In the genomic region with DNA sequence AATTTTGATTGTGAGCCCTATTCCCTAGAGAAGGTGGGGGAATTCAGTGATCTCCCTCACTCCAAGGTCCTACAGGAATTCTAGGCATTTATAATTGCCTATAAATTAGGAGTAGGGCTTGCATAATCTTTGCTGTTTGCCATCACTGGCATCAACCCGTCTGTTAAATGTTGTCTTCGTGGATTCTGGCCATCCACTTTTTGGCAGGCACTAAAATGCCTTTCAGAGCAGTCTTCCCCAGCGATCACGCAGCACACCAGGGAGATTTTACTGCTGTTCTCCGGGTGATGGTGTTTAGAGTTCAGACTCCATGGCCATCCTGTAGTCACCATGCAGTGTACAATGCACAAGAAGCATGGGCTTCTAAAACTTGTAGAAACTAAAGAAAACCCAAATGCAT, we compare ENCODE assay signal across 24 cellular contexts.
"Had no signal": no experiment of that assay in that cellular context is flagged by ENCODE, and none has a peak within 500 bp of the region (broad histone marks: within the 10 kb centered on the region; RNA-seq: fewer than 3 reads in every experiment).

No MANE protein-coding gene starts in this region.

- H3K27ac ChIP-seq: breast epithelium, coronary artery, epithelial cell of prostate, heart right ventricle, lower lobe of right lung, neural progenitor cell, psoas muscle had no signal

- ATAC-seq: heart right ventricle; lower lobe of right lung; mucosa of descending colon; naive thymus-derived CD4-positive, alpha-beta T cell; psoas muscle; right cardiac atrium; stimulated activated effector memory CD8-positive, alpha-beta T cell treated with anti-CD3 and anti-CD28 coated beads, Interleukin-12 subunit alpha, Interleukin-12 subunit beta, amount 100 ng/mL, for 72 hours; stimulated activated naive CD8-positive, alpha-beta T cell treated with anti-CD3 and anti-CD28 coated beads, Interleukin-15, amount 100 ng/mL, for 72 hours had no signal

- DNase-seq: activated CD8-positive, alpha-beta memory T cell treated with anti-CD3 and anti-CD28 coated beads, Interleukin-2, amount 50 U/mL, for 4 hours; activated naive CD4-positive, alpha-beta T cell treated with Interleukin-2 at 50 U/mL for 16 hours; activated naive CD8-positive, alpha-beta T cell treated with anti-CD3 and anti-CD28 coated beads for 36 hours; activated T-cell treated with anti-CD3 and anti-CD28 coated beads, Interleukin-2, amount 50 U/mL, for 24 hours; foreskin fibroblast; heart right ventricle; kidney; lower lobe of right lung; mesendoderm; mucosa of descending colon; naive thymus-derived CD4-positive, alpha-beta T cell; psoas muscle; right cardiac atrium; small intestine; stimulated activated CD4-positive, alpha-beta T cell treated with anti-CD3 and anti-CD28 coated beads, Interleukin-2, amount 100 ng/mL, for 24 hours; stimulated activated naive CD8-positive, alpha-beta T cell treated with anti-CD3 and anti-CD28 coated beads, Interleukin-15, amount 100 ng/mL, for 72 hours; T-helper 1 cell had no signal

- H3K4me1 ChIP-seq: breast epithelium, lower lobe of right lung, psoas muscle had no signal

- H3K9me3 Mint-ChIP-seq: activated naive CD8-positive, alpha-beta T cell treated with anti-CD3 and anti-CD28 coated beads for 36 hours; activated T-cell treated with anti-CD3 and anti-CD28 coated beads, Interleukin-2, amount 50 U/mL, for 24 hours; activated T-helper 2 cell treated with anti-CD3 and anti-CD28 coated beads, Interferon-gamma antibody, Interleukin-2, Interleukin-4, amounts not matched to agents 10 μg/mL and 5 μg/mL and 100 μg/mL, durations not matched to agents 14 hours and 24 hours and 36 hours; naive thymus-derived CD4-positive, alpha-beta T cell; neural progenitor cell; stimulated activated naive CD8-positive, alpha-beta T cell treated with anti-CD3 and anti-CD28 coated beads, Interleukin-15, amount 100 ng/mL, for 72 hours; WTC11 had no signal

- H3K9ac ChIP-seq: neural progenitor cell had no signal

- H3K4me3 Mint-ChIP-seq: activated naive CD8-positive, alpha-beta T cell treated with anti-CD3 and anti-CD28 coated beads for 36 hours; activated T-cell treated with anti-CD3 and anti-CD28 coated beads, Interleukin-2, amount 50 U/mL, for 24 hours; naive thymus-derived CD4-positive, alpha-beta T cell; neural progenitor cell; stimulated activated effector memory CD8-positive, alpha-beta T cell treated with anti-CD3 and anti-CD28 coated beads, Interleukin-12 subunit alpha, Interleukin-12 subunit beta, amount 100 ng/mL, for 72 hours; stimulated activated naive CD8-positive, alpha-beta T cell treated with anti-CD3 and anti-CD28 coated beads, Interleukin-15, amount 100 ng/mL, for 72 hours; WTC11 had no signal

- H3K36me3 ChIP-seq: breast epithelium, heart right ventricle, lower lobe of right lung, neural progenitor cell had no signal

- H3K27me3 Mint-ChIP-seq: activated naive CD8-positive, alpha-beta T cell treated with anti-CD3 and anti-CD28 coated beads for 36 hours; activated T-cell treated with anti-CD3 and anti-CD28 coated beads, Interleukin-2, amount 50 U/mL, for 24 hours; stimulated activated naive CD8-positive, alpha-beta T cell treated with anti-CD3 and anti-CD28 coated beads, Interleukin-15, amount 100 ng/mL, for 72 hours had no signal

- H3K36me3 Mint-ChIP-seq: activated naive CD8-positive, alpha-beta T cell treated with anti-CD3 and anti-CD28 coated beads for 36 hours; naive thymus-derived CD4-positive, alpha-beta T cell; neural progenitor cell; stimulated activated effector memory CD8-positive, alpha-beta T cell treated with anti-CD3 and anti-CD28 coated beads, Interleukin-12 subunit alpha, Interleukin-12 subunit beta, amount 100 ng/mL, for 72 hours; WTC11 had no signal

- H3K27ac Mint-ChIP-seq: activated naive CD8-positive, alpha-beta T cell treated with anti-CD3 and anti-CD28 coated beads for 36 hours; activated T-cell treated with anti-CD3 and anti-CD28 coated beads, Interleukin-2, amount 50 U/mL, for 24 hours; activated T-helper 2 cell treated with anti-CD3 and anti-CD28 coated beads, Interferon-gamma antibody, Interleukin-2, Interleukin-4, amounts not matched to agents 10 μg/mL and 5 μg/mL and 100 μg/mL, durations not matched to agents 14 hours and 24 hours and 36 hours; naive thymus-derived CD4-positive, alpha-beta T cell; neural progenitor cell; stimulated activated effector memory CD8-positive, alpha-beta T cell treated with anti-CD3 and anti-CD28 coated beads, Interleukin-12 subunit alpha, Interleukin-12 subunit beta, amount 100 ng/mL, for 72 hours; stimulated activated naive CD8-positive, alpha-beta T cell treated with anti-CD3 and anti-CD28 coated beads, Interleukin-15, amount 100 ng/mL, for 72 hours; WTC11 had no signal

- H3K27me3 ChIP-seq: breast epithelium, heart right ventricle, neural progenitor cell had no signal

- H3K9me3 ChIP-seq: breast epithelium, heart right ventricle, lower lobe of right lung, mucosa of descending colon, psoas muscle had no signal

- H3K4me3 ChIP-seq: breast epithelium, coronary artery, heart right ventricle, lower lobe of right lung, mucosa of descending colon, neural progenitor cell, psoas muscle had no signal

- H3K4me1 Mint-ChIP-seq: activated naive CD8-positive, alpha-beta T cell treated with anti-CD3 and anti-CD28 coated beads for 36 hours; naive thymus-derived CD4-positive, alpha-beta T cell; stimulated activated effector memory CD8-positive, alpha-beta T cell treated with anti-CD3 and anti-CD28 coated beads, Interleukin-12 subunit alpha, Interleukin-12 subunit beta, amount 100 ng/mL, for 72 hours; stimulated activated naive CD8-positive, alpha-beta T cell treated with anti-CD3 and anti-CD28 coated beads, Interleukin-15, amount 100 ng/mL, for 72 hours had no signal
